In the genomic region with DNA sequence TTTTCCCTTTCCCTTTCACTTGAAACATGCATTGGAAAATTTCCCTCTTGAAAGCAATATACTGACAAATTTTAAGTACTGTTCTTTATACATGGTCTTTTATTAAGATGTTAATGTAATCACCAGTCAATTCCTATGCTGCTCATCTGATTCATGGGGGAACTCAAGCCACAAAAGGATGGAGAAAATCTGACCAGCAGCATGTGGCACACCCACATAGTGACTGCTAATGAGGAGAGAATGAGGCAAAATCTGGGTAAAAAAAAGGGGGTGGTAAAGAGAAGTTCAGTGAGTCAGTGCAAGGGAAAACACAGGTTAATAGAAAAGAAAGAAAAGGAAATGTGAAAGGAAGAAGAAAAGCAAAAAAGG, we compare ENCODE assay signal across 10 cellular contexts.
DNase-seq lines count a peak whose midpoint lies in the region; ATAC-seq and FAIRE-seq lines count a peak whose summit lies in the region.
"Had no signal": no experiment of that assay in that cellular context is flagged by ENCODE, and none has a peak within 500 bp of the region (broad histone marks: within the 10 kb centered on the region; RNA-seq: fewer than 3 reads in every experiment).

No MANE protein-coding gene starts in this region.

- H3K4me1 Mint-ChIP-seq in stimulated activated naive CD8-positive, alpha-beta T cell treated with anti-CD3 and anti-CD28 coated beads, Interleukin-15, amount 100 ng/mL, for 72 hours: peaks cover 68% of the 10 kb centered on the region

- no peak for FAIRE-seq in RCC 7860 (lab: Jason Lieb, UNC)

- peak; percentile 2 for DNase-seq in NOMO-1 treated with DMSO at 0.1 percent for 48 hours (lab: John Stamatoyannopoulos, UW; ENCODE audit: unreplicated experiment)
- no peak for DNase-seq in NOMO-1 (lab: John Stamatoyannopoulos, UW; ENCODE audit: unreplicated experiment in 2 of 2)
- DNase-seq in RCC 7860 (ENCODE audit: low spot score): peak; percentile 21
- DNase-seq in hepatic stellate cell (ENCODE audit: low spot score): peak; percentile 7
- DNase-seq in stimulated activated naive CD8-positive, alpha-beta T cell treated with anti-CD3 and anti-CD28 coated beads, Interleukin-15, amount 100 ng/mL, for 72 hours: no peak
- DNase-seq in activated gamma-delta T cell (lab: John Stamatoyannopoulos, UW): no peak
- no peak for DNase-seq in T-helper 9 cell
- DNase-seq: gastrocnemius medialis; stimulated activated naive CD4-positive, alpha-beta T cell had no signal

- no peak for ATAC-seq in stimulated activated naive CD8-positive, alpha-beta T cell treated with anti-CD3 and anti-CD28 coated beads, Interleukin-15, amount 100 ng/mL, for 72 hours
- ATAC-seq in GM21576 (IDR thresholded peaks at IDR 0.05; ENCODE audit: unreplicated experiment): no peak
- ATAC-seq: gastrocnemius medialis had no signal

- no peaks in the 10 kb centered on the region for H3K9me3 Mint-ChIP-seq in stimulated activated naive CD8-positive, alpha-beta T cell treated with anti-CD3 and anti-CD28 coated beads, Interleukin-15, amount 100 ng/mL, for 72 hours

- peak overlapping the region in 1 of 2 donors; percentile 93 for H3K27ac Mint-ChIP-seq in stimulated activated naive CD8-positive, alpha-beta T cell treated with anti-CD3 and anti-CD28 coated beads, Interleukin-15, amount 100 ng/mL, for 72 hours

- peak overlapping the region; percentile 51 to 74 for H3K4me3 Mint-ChIP-seq in stimulated activated naive CD8-positive, alpha-beta T cell treated with anti-CD3 and anti-CD28 coated beads, Interleukin-15, amount 100 ng/mL, for 72 hours

- no peaks in the 10 kb centered on the region for H3K27me3 Mint-ChIP-seq in stimulated activated naive CD8-positive, alpha-beta T cell treated with anti-CD3 and anti-CD28 coated beads, Interleukin-15, amount 100 ng/mL, for 72 hours

Comparison
In these comparisons a context has a peak if more than half of its experiments do, and no peak if none do; other contexts are left out.
1. DNase-seq: peak in NOMO-1 treated with DMSO at 0.1 percent for 48 hours (single experiment), RCC 7860 (single experiment) and hepatic stellate cell (single experiment); none in NOMO-1 (0 of 2), stimulated activated naive CD8-positive, alpha-beta T cell treated with anti-CD3 and anti-CD28 coated beads, Interleukin-15, amount 100 ng/mL, for 72 hours (0 of 2), activated gamma-delta T cell (single experiment) and T-helper 9 cell (single experiment).